Comparison of ENCODE assay signal across 13 cellular contexts in genomic region chr1:40699787-40700186, GRCh38.
DNase-seq lines count a peak whose midpoint lies in the region; ATAC-seq and TF ChIP-seq lines count a peak whose summit lies in the region.
"Had no signal": no experiment of that assay in that cellular context is flagged by ENCODE, and none has a peak within 500 bp of the region (broad histone marks: within the 10 kb centered on the region; RNA-seq: fewer than 3 reads in every experiment).

No MANE protein-coding gene starts in this region.

- peaks cover 3% of the 10 kb centered on the region for H3K36me3 Mint-ChIP-seq in effector memory CD8-positive, alpha-beta T cell (ENCODE audit: insufficient read depth)
- H3K36me3 Mint-ChIP-seq: WTC11 had no signal

- no peaks in the 10 kb centered on the region for H3K27me3 Mint-ChIP-seq in effector memory CD8-positive, alpha-beta T cell

- TF ChIP-seq CTCF in RWPE1 (conservative IDR thresholded peaks at IDR 0.05; ENCODE audit: low read depth): no peak

- DNase-seq in effector memory CD8-positive, alpha-beta T cell: no peak
- DNase-seq in dedifferentiated amniotic fluid mesenchymal stem cell (ENCODE audit: extremely low spot score) (no peak), COR-L47 (lab: John Stamatoyannopoulos, UW) (no peak), RWPE1 (ENCODE audit: low spot score) (no peak), retina (no peak)
- DNase-seq: GF-D8, NCI-H82 had no signal

- peaks cover 37 to 55% of the 10 kb centered on the region in 2 donors for H3K4me1 Mint-ChIP-seq in effector memory CD8-positive, alpha-beta T cell (ENCODE audit: low read depth in 2 of 2)

- CTCF ChIA-PET in RWPE1 (lab: Yijun Ruan, JAX): no interaction called here

- no peak overlapping the region for H3K27ac ChIP-seq in RWPE1
- H3K27ac ChIP-seq: cardiac muscle cell had no signal

- TF ChIP-seq POLR2A in GM18505 (IDR thresholded peaks at IDR 0.05; ENCODE audit: borderline replicate concordance, extremely low read depth, insufficient read depth, insufficient read length): no peak

- ATAC-seq in GM18505 (IDR thresholded peaks at IDR 0.05; ENCODE audit: unreplicated experiment) (peak; percentile 63), GM21360 (IDR thresholded peaks at IDR 0.05; ENCODE audit: unreplicated experiment) (peak; percentile 65), HG03139 (IDR thresholded peaks at IDR 0.05; ENCODE audit: unreplicated experiment) (peak; percentile 63)
- ATAC-seq in effector memory CD8-positive, alpha-beta T cell (replicated peaks): no peak
- ATAC-seq: WTC11 had no signal

- peak overlapping the region in 1 of 2 donors; percentile 72 for H3K4me3 Mint-ChIP-seq in effector memory CD8-positive, alpha-beta T cell
- H3K4me3 Mint-ChIP-seq: nephron, WTC11 had no signal

- H3K9me3 Mint-ChIP-seq in effector memory CD8-positive, alpha-beta T cell: no peaks in the 10 kb centered on the region
- H3K9me3 Mint-ChIP-seq: nephron, WTC11 had no signal

- peak overlapping the region; percentile 91 to 93 for H3K27ac Mint-ChIP-seq in effector memory CD8-positive, alpha-beta T cell
- H3K27ac Mint-ChIP-seq: nephron, WTC11 had no signal

- POLR2A ChIA-PET in RWPE1 (lab: Yijun Ruan, JAX; ENCODE audit: low non-redundant PET): no interaction called here
